In genomic region chr2:47274054-47274779, GRCh38 we compare ENCODE assay signal across 11 cellular contexts.
DNase-seq lines count a peak whose midpoint lies in the region; ATAC-seq and TF ChIP-seq lines count a peak whose summit lies in the region.
"Had no signal": no experiment of that assay in that cellular context is flagged by ENCODE, and none has a peak within 500 bp of the region (broad histone marks: within the 10 kb centered on the region; RNA-seq: fewer than 3 reads in every experiment).

No MANE protein-coding gene starts in this region.

- no peak overlapping the region for H3K9ac ChIP-seq in BLaER1 treated with 17β-estradiol and CSF1 and Interleukin-3, amounts not matched to agents 10 nM and 100 nM
- H3K9ac ChIP-seq in fibroblast of lung (ENCODE audit: insufficient read depth, low read length), result no peak overlapping the region

- H3K9me3 Mint-ChIP-seq in activated T-helper 1 cell treated with anti-CD3 and anti-CD28 coated beads, Interleukin-12 subunit alpha, Interleukin-12 subunit beta, Interleukin-2, Interleukin-4 antibody, amounts not matched to agents 30 ng/mL and 10 ng/mL and 1 ng/mL, durations not matched to agents 14 hours and 24 hours and 36 hours, result no peaks in the 10 kb centered on the region

- H2AFZ ChIP-seq in fibroblast of lung (ENCODE audit: low read length), result no peak overlapping the region

- H3K4me1 ChIP-seq in BLaER1 treated with 17β-estradiol and CSF1 and Interleukin-3, amounts not matched to agents 10 nM and 100 nM, result peaks cover 31 to 51% (median 39%) of the 10 kb centered on the region in 10 experiments
- H3K4me1 ChIP-seq in fibroblast of lung (ENCODE audit: control insufficient read depth, extremely low read depth, insufficient read depth, low read length) (peaks cover 12% of the 10 kb centered on the region), Peyer's patch (peaks cover 7 to 44% (median 10%) of the 10 kb centered on the region in 4 donors)

- H3K4me3 Mint-ChIP-seq in activated T-helper 1 cell treated with anti-CD3 and anti-CD28 coated beads, Interleukin-12 subunit alpha, Interleukin-12 subunit beta, Interleukin-2, Interleukin-4 antibody, amounts not matched to agents 30 ng/mL and 10 ng/mL and 1 ng/mL, durations not matched to agents 14 hours and 24 hours and 36 hours, result no peak overlapping the region

- H4K20me1 ChIP-seq in BLaER1 treated with 17β-estradiol and CSF1 and Interleukin-3, amounts not matched to agents 10 nM and 100 nM, result no peaks in the 10 kb centered on the region
- no peaks in the 10 kb centered on the region for H4K20me1 ChIP-seq in fibroblast of lung (ENCODE audit: control insufficient read depth, extremely low read depth, insufficient read depth, low read length)

- no peak overlapping the region for H3K27ac Mint-ChIP-seq in activated T-helper 1 cell treated with anti-CD3 and anti-CD28 coated beads, Interleukin-12 subunit alpha, Interleukin-12 subunit beta, Interleukin-2, Interleukin-4 antibody, amounts not matched to agents 30 ng/mL and 10 ng/mL and 1 ng/mL, durations not matched to agents 14 hours and 24 hours and 36 hours

- DNase-seq in SHP77 (lab: John Stamatoyannopoulos, UW) (peak; percentile 5 to 46), fibroblast of lung (ENCODE audit: low read depth in 2 of 2) (peak; percentile 83 to 87), posterior vena cava (ENCODE audit: low spot score) (peak; percentile 63), Peyer's patch (no peak), erythroblast (lab: John Stamatoyannopoulos, UW) (no peak)
- DNase-seq in activated T-helper 1 cell treated with anti-CD3 and anti-CD28 coated beads, Interleukin-12 subunit alpha, Interleukin-12 subunit beta, Interleukin-2, Interleukin-4 antibody, amounts not matched to agents 30 ng/mL and 10 ng/mL and 1 ng/mL, durations not matched to agents 14 hours and 24 hours and 36 hours (ENCODE audit: low spot score), result no peak
- DNase-seq: activated CD4-positive, alpha-beta T cell treated with anti-CD3 and anti-CD28 coated beads for 1 hour; COR-L47 had no signal

- H3K4me1 Mint-ChIP-seq in activated T-helper 1 cell treated with anti-CD3 and anti-CD28 coated beads, Interleukin-12 subunit alpha, Interleukin-12 subunit beta, Interleukin-2, Interleukin-4 antibody, amounts not matched to agents 30 ng/mL and 10 ng/mL and 1 ng/mL, durations not matched to agents 14 hours and 24 hours and 36 hours (ENCODE audit: low read depth), result no peaks in the 10 kb centered on the region

- no peak overlapping the region for H3K27ac ChIP-seq in BLaER1 treated with 17β-estradiol and CSF1 and Interleukin-3, amounts not matched to agents 10 nM and 100 nM
- H3K27ac ChIP-seq in fibroblast of lung (ENCODE audit: insufficient read depth, low read length) (no peak overlapping the region), Peyer's patch (peak overlapping the region in 2 of 4 donors; percentile 84 to 87)

- intact Hi-C loops in posterior vena cava (cut with DNase I), result loop anchor here in 1 of 2 donors (10.0 kb wide), 1 partner anchor 229 kb away; no protein-coding TSS in a partner anchor
- intact Hi-C loops in activated T-helper 1 cell treated with anti-CD3 and anti-CD28 coated beads, Interleukin-12 subunit alpha, Interleukin-12 subunit beta, Interleukin-2, Interleukin-4 antibody, amounts not matched to agents 30 ng/mL and 10 ng/mL and 1 ng/mL, durations not matched to agents 14 hours and 24 hours and 36 hours (cut with micrococcal nuclease), result loop anchor here (5.0 kb wide), 2 partner anchors 122 to 357 kb away; partner anchors contain the start of gene MCFD2

- H3K27me3 Mint-ChIP-seq in activated T-helper 1 cell treated with anti-CD3 and anti-CD28 coated beads, Interleukin-12 subunit alpha, Interleukin-12 subunit beta, Interleukin-2, Interleukin-4 antibody, amounts not matched to agents 30 ng/mL and 10 ng/mL and 1 ng/mL, durations not matched to agents 14 hours and 24 hours and 36 hours (ENCODE audit: insufficient read depth), result peaks cover 13% of the 10 kb centered on the region

- no peaks in the 10 kb centered on the region for H3K79me2 ChIP-seq in fibroblast of lung (ENCODE audit: control insufficient read depth, insufficient read depth, low read length)

- TF ChIP-seq POLR2A in Peyer's patch (IDR thresholded peaks at IDR 0.05) (no peak), erythroblast (IDR thresholded peaks at IDR 0.05; ENCODE audit: low read length) (no peak)

- H3K9me3 ChIP-seq in BLaER1 treated with 17β-estradiol and CSF1 and Interleukin-3, amounts not matched to agents 10 nM and 100 nM (replicated peaks in 1 of 11), result peaks cover 0 to 11% (median 0%) of the 10 kb centered on the region in 11 experiments; a peak in 4 of 22 replicates
- H3K9me3 ChIP-seq in fibroblast of lung (ENCODE audit: control insufficient read depth, insufficient read depth, low read depth, low read length), result no peaks in the 10 kb centered on the region
- H3K9me3 ChIP-seq in Peyer's patch, result no peaks in the 10 kb centered on the region

- H3K27me3 ChIP-seq in BLaER1 treated with 17β-estradiol and CSF1 and Interleukin-3, amounts not matched to agents 10 nM and 100 nM, result no peaks in the 10 kb centered on the region
- no peaks in the 10 kb centered on the region for H3K27me3 ChIP-seq in fibroblast of lung (ENCODE audit: control insufficient read depth, insufficient read depth, low read length)
- H3K27me3 ChIP-seq in Peyer's patch, result no peaks in the 10 kb centered on the region

- TF ChIP-seq CTCF in fibroblast of lung (conservative IDR thresholded peaks at IDR 0.05 in 1 of 2, IDR thresholded peaks at IDR 0.05 in 1 of 2; ENCODE audit: low read depth in 1 of 2, low read length in 2 of 2) (no peak), Peyer's patch (IDR thresholded peaks at IDR 0.05) (peak in 3 of 6 experiments; percentile 10 to 28 (median 22))

- H3K36me3 Mint-ChIP-seq in activated T-helper 1 cell treated with anti-CD3 and anti-CD28 coated beads, Interleukin-12 subunit alpha, Interleukin-12 subunit beta, Interleukin-2, Interleukin-4 antibody, amounts not matched to agents 30 ng/mL and 10 ng/mL and 1 ng/mL, durations not matched to agents 14 hours and 24 hours and 36 hours (ENCODE audit: low read depth), result no peaks in the 10 kb centered on the region

- no peaks in the 10 kb centered on the region for H3K36me3 ChIP-seq in BLaER1 treated with 17β-estradiol and CSF1 and Interleukin-3, amounts not matched to agents 10 nM and 100 nM
- no peaks in the 10 kb centered on the region for H3K36me3 ChIP-seq in fibroblast of lung (ENCODE audit: control insufficient read depth, insufficient read depth, low read length)
- no peaks in the 10 kb centered on the region for H3K36me3 ChIP-seq in Peyer's patch

- H3K4me3 ChIP-seq in BLaER1 treated with 17β-estradiol and CSF1 and Interleukin-3, amounts not matched to agents 10 nM and 100 nM, result no peak overlapping the region
- H3K4me3 ChIP-seq in fibroblast of lung (replicated peaks in 1 of 4; ENCODE audit: control extremely low read depth in 1 of 4, insufficient read depth in 1 of 4, low read depth in 3 of 4, low read length in 4 of 4), result no peak overlapping the region
- no peak overlapping the region for H3K4me3 ChIP-seq in Peyer's patch

- ATAC-seq in GM21423 (IDR thresholded peaks at IDR 0.05; ENCODE audit: unreplicated experiment), result no peak
- ATAC-seq: left lobe of liver had no signal

- peak overlapping the region in 6 of 11 experiments; percentile 13 to 43 (median 25); a peak in 8 of 22 replicates for H3K4me2 ChIP-seq in BLaER1 treated with 17β-estradiol and CSF1 and Interleukin-3, amounts not matched to agents 10 nM and 100 nM
- H3K4me2 ChIP-seq in fibroblast of lung (ENCODE audit: extremely low read depth, insufficient read depth, low read length), result no peak overlapping the region

Comparison
In these comparisons a context has a peak if more than half of its experiments do, and no peak if none do; other contexts are left out.
1. DNase-seq: peak in SHP77 (2 of 2), fibroblast of lung (2 of 2) and posterior vena cava (single experiment); none in activated T-helper 1 cell treated with anti-CD3 and anti-CD28 coated beads, Interleukin-12 subunit alpha, Interleukin-12 subunit beta, Interleukin-2, Interleukin-4 antibody, amounts not matched to agents 30 ng/mL and 10 ng/mL and 1 ng/mL, durations not matched to agents 14 hours and 24 hours and 36 hours (single experiment), Peyer's patch (0 of 3) and erythroblast (0 of 2).